Comparison of ENCODE assay signal across 11 cellular contexts in genomic region chr6:89509719-89510339, GRCh38.
A peak's percentile ranks its signal among the peaks of the same experiment; 100 is the strongest.
DNase-seq lines count a peak whose midpoint lies in the region; ATAC-seq and TF ChIP-seq lines count a peak whose summit lies in the region.
"Had no signal": no experiment of that assay in that cellular context is flagged by ENCODE, and none has a peak within 500 bp of the region (broad histone marks: within the 10 kb centered on the region; RNA-seq: fewer than 3 reads in every experiment).

No MANE protein-coding gene starts in this region.

- DNase-seq in COLO668 (lab: John Stamatoyannopoulos, UW; ENCODE audit: unreplicated experiment) (peak; percentile 30), H4 (ENCODE audit: low spot score) (peak; percentile 5), NCI-H748 (lab: John Stamatoyannopoulos, UW; ENCODE audit: unreplicated experiment) (peak; percentile 82), chondrocyte (ENCODE audit: low spot score) (no peak), cerebellar cortex (ENCODE audit: low spot score) (no peak), NOMO-1 (lab: John Stamatoyannopoulos, UW; ENCODE audit: unreplicated experiment in 2 of 2) (no peak), OCI-LY7 (ENCODE audit: low spot score) (no peak)
- DNase-seq: immature natural killer cell had no signal

- no peaks in the 10 kb centered on the region for H3K9me3 ChIP-seq in OCI-LY7 (ENCODE audit: low read length)

- no peak overlapping the region for H3K4me3 Mint-ChIP-seq in chondrocyte (ENCODE audit: unreplicated experiment)
- H3K4me3 Mint-ChIP-seq: activated naive CD4-positive, alpha-beta T cell treated with anti-CD3 and anti-CD28 coated beads, Interleukin-2, amount 50 U/mL, for 24 hours; CD14-positive monocyte; immature natural killer cell had no signal

- intact Hi-C loops in OCI-LY7 (cut with micrococcal nuclease; ENCODE audit: unreplicated experiment) = no loop called here

- H3K9me2 ChIP-seq in OCI-LY7 (ENCODE audit: insufficient read depth, low read length) = no peaks in the 10 kb centered on the region

- TF ChIP-seq CTCF in chondrocyte (IDR thresholded peaks at IDR 0.05) (no peak), OCI-LY7 (conservative IDR thresholded peaks at IDR 0.05; ENCODE audit: low read length) (no peak)

- no peak overlapping the region for H3K4me2 ChIP-seq in OCI-LY7 (ENCODE audit: low read length)

- H3K4me3 ChIP-seq in OCI-LY7 (ENCODE audit: low read depth, low read length, poor library complexity, severe bottlenecking) = no peak overlapping the region

- no peaks in the 10 kb centered on the region for H3K36me3 Mint-ChIP-seq in chondrocyte (ENCODE audit: low read depth)
- H3K36me3 Mint-ChIP-seq: activated naive CD4-positive, alpha-beta T cell treated with anti-CD3 and anti-CD28 coated beads, Interleukin-2, amount 50 U/mL, for 24 hours; CD14-positive monocyte; immature natural killer cell had no signal

- no peak overlapping the region for H2AFZ ChIP-seq in OCI-LY7 (ENCODE audit: low read length)

- H3K4me1 ChIP-seq in OCI-LY7 (ENCODE audit: insufficient read depth, low read length, poor library complexity, severe bottlenecking) = no peaks in the 10 kb centered on the region

- ATAC-seq in HG02588 (IDR thresholded peaks at IDR 0.05; ENCODE audit: unreplicated experiment) = no peak

- H3K27me3 Mint-ChIP-seq in chondrocyte (ENCODE audit: low read depth) = no peaks in the 10 kb centered on the region
- H3K27me3 Mint-ChIP-seq: activated naive CD4-positive, alpha-beta T cell treated with anti-CD3 and anti-CD28 coated beads, Interleukin-2, amount 50 U/mL, for 24 hours had no signal

- peaks cover 13% of the 10 kb centered on the region for H3K4me1 Mint-ChIP-seq in chondrocyte (ENCODE audit: low read depth)
- H3K4me1 Mint-ChIP-seq: activated naive CD4-positive, alpha-beta T cell treated with anti-CD3 and anti-CD28 coated beads, Interleukin-2, amount 50 U/mL, for 24 hours; immature natural killer cell had no signal

- H3K79me2 ChIP-seq in OCI-LY7 (ENCODE audit: insufficient read depth, low read depth, low read length) = no peaks in the 10 kb centered on the region

- H3K27ac ChIP-seq in OCI-LY7 (ENCODE audit: low read depth, low read length, poor library complexity, severe bottlenecking) = no peak overlapping the region

- no peaks in the 10 kb centered on the region for H3K9me3 Mint-ChIP-seq in chondrocyte (ENCODE audit: low read depth)
- H3K9me3 Mint-ChIP-seq: activated naive CD4-positive, alpha-beta T cell treated with anti-CD3 and anti-CD28 coated beads, Interleukin-2, amount 50 U/mL, for 24 hours; CD14-positive monocyte; immature natural killer cell had no signal

- BruUV-seq in OCI-LY7 (replicated peaks; lab: Mats Ljungman, UMichigan) = no TSS peak

- CTCF ChIA-PET in OCI-LY7 (lab: Charles Lee; ENCODE audit: unreplicated experiment) = no interaction called here

- peak overlapping the region; percentile 41 for H3K27ac Mint-ChIP-seq in chondrocyte (ENCODE audit: unreplicated experiment)
- H3K27ac Mint-ChIP-seq: activated naive CD4-positive, alpha-beta T cell treated with anti-CD3 and anti-CD28 coated beads, Interleukin-2, amount 50 U/mL, for 24 hours; immature natural killer cell had no signal

- H3K36me3 ChIP-seq in OCI-LY7 (ENCODE audit: insufficient read depth, low read length) = no peaks in the 10 kb centered on the region

- POLR2A ChIA-PET in OCI-LY7 (lab: Charles Lee) = interaction anchor here (0.7 kb wide), 1 partner anchor 919 kb away, joined by 3 read pairs; no protein-coding TSS in a partner anchor

- H4K20me1 ChIP-seq in OCI-LY7 (ENCODE audit: insufficient read depth, low read length) = no peaks in the 10 kb centered on the region

Comparison
In these comparisons a context has a peak if more than half of its experiments do, and no peak if none do; other contexts are left out.
1. DNase-seq: peak in COLO668 (single experiment), H4 (single experiment) and NCI-H748 (single experiment); none in chondrocyte (single experiment), cerebellar cortex (single experiment), NOMO-1 (0 of 2) and OCI-LY7 (single experiment).